Comparison of ENCODE assay signal across 11 cellular contexts in the genomic region with DNA sequence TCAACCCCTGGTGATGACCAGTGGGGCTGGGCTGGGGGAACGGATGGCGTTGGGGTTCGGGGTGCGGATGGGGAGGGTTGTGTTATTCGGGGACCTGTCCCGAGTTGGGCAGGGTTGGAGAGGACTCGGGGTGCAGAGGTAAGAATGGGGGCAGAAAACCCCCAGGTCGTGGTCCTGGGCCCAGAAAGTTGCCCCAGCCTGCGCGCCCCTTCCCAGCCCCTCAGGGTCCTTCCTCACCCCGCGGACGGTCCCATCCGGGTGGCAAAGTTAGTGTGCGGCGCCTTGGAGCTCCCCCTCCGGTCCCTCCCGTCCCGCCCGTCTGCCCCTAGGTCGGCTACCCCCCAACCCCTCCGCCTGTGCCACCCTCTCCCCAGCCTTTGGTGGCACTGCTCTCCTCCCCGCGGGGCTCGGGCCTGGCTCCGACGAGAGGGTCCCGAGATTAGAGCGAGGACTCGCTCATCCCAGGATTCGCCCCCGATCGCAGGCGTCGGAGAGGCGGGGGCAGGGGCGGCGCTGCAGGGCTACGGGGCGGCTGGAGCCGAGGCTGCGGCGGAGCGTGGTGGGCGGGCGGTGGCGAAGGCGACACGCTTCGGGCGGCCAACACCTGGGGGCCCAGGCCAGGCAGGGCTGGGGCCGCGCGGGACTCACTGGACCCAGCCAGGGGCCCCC. TPM values are rescaled to one million over a fixed set of nuclear protein-coding genes. Genes with fewer than 3 reads are reported as not detected.
DNase-seq lines count a peak whose midpoint lies in the region; ATAC-seq and TF ChIP-seq lines count a peak whose summit lies in the region.
"Had no signal": no experiment of that assay in that cellular context is flagged by ENCODE, and none has a peak within 500 bp of the region (broad histone marks: within the 10 kb centered on the region; RNA-seq: fewer than 3 reads in every experiment).

No MANE protein-coding gene starts in this region.

- no peak overlapping the region for H3K4me3 Mint-ChIP-seq in activated CD8-positive, alpha-beta memory T cell treated with anti-CD3 and anti-CD28 coated beads, Interleukin-2, amount 10 ng/mL, durations not matched to agents 7 days and 5 days

- peak; percentile 63 for DNase-seq in activated CD8-positive, alpha-beta memory T cell treated with anti-CD3 and anti-CD28 coated beads for 24 hours
- DNase-seq in activated CD8-positive, alpha-beta memory T cell treated with anti-CD3 and anti-CD28 coated beads, Interleukin-2, amount 10 ng/mL, durations not matched to agents 7 days and 5 days, result no peak
- no peak for DNase-seq in iPS DF 6.9 (ENCODE audit: low read depth, low spot score)
- no peak for DNase-seq in thoracic aorta (ENCODE audit: low spot score)
- no peak for DNase-seq in SIG-M5 (lab: John Stamatoyannopoulos, UW)
- no peak for DNase-seq in Karpas-422
- DNase-seq in left cardiac atrium, result no peak
- DNase-seq: cerebellar nuclear complex, spleen had no signal

- H3K27me3 Mint-ChIP-seq in activated CD8-positive, alpha-beta memory T cell treated with anti-CD3 and anti-CD28 coated beads, Interleukin-2, amount 10 ng/mL, durations not matched to agents 7 days and 5 days, result peaks cover 41% of the 10 kb centered on the region

- no peaks in the 10 kb centered on the region for H3K9me2 ChIP-seq in Karpas-422 (replicated peaks; ENCODE audit: insufficient read depth, low read length)

- H3K36me3 ChIP-seq in iPS DF 6.9 (ENCODE audit: control insufficient read depth, insufficient read depth, low read length) (0 out of 2 replicates have a peak, but pooled peaks cover 2% of the 10 kb centered on the region), thoracic aorta (no peaks in the 10 kb centered on the region), Karpas-422 (ENCODE audit: insufficient read depth, low read length) (no peaks in the 10 kb centered on the region)
- H3K36me3 ChIP-seq: spleen, upper lobe of left lung had no signal

- WGBS in iPS DF 6.9 (ENCODE audit: insufficient coverage, insufficient read length), result no CpG with 5 or more reads among the region's 54 CpGs

- H3K27ac Mint-ChIP-seq in activated CD8-positive, alpha-beta memory T cell treated with anti-CD3 and anti-CD28 coated beads, Interleukin-2, amount 10 ng/mL, durations not matched to agents 7 days and 5 days, result no peak overlapping the region

- H3K9me3 ChIP-seq in iPS DF 6.9 (ENCODE audit: control insufficient read depth, insufficient read depth, low read length), result no peaks in the 10 kb centered on the region
- H3K9me3 ChIP-seq in thoracic aorta, result no peaks in the 10 kb centered on the region
- no peaks in the 10 kb centered on the region for H3K9me3 ChIP-seq in Karpas-422 (ENCODE audit: low read length)
- H3K9me3 ChIP-seq: upper lobe of left lung had no signal

- TF ChIP-seq CTCF in VCaP (conservative IDR thresholded peaks at IDR 0.05) (0 out of 2 replicates have a peak, but pooled peaks have one; percentile 9), thoracic aorta (IDR thresholded peaks at IDR 0.05) (no peak)

- H4K20me1 ChIP-seq in Karpas-422 (ENCODE audit: insufficient read depth, low read depth, low read length), result no peaks in the 10 kb centered on the region

- H3K4me2 ChIP-seq in Karpas-422 (ENCODE audit: low read depth, low read length, poor library complexity, severe bottlenecking), result no peak overlapping the region

- H3K27ac ChIP-seq in VCaP (peak overlapping the region; percentile 78; the same call in 1 of the 2 replicates), iPS DF 6.9 (ENCODE audit: low read length) (no peak overlapping the region), thoracic aorta (no peak overlapping the region), Karpas-422 (ENCODE audit: low read length) (no peak overlapping the region)
- H3K27ac ChIP-seq: spleen had no signal

- no peak overlapping the region for H3K9ac ChIP-seq in Karpas-422 (ENCODE audit: low read length)

- peaks cover 3% of the 10 kb centered on the region; the same call in 1 of the 2 replicates for H3K27me3 ChIP-seq in iPS DF 6.9 (ENCODE audit: control insufficient read depth, insufficient read depth, low read length)
- peaks cover 23% of the 10 kb centered on the region for H3K27me3 ChIP-seq in thoracic aorta (replicated peaks; ENCODE audit: insufficient read depth)
- no peaks in the 10 kb centered on the region for H3K27me3 ChIP-seq in Karpas-422 (ENCODE audit: low read length)

- intact Hi-C loops in left cardiac atrium (cut with DNase I), result loop anchor here (2.0 kb wide), 1 partner anchor 187 kb away; no protein-coding TSS in a partner anchor

- H3K4me3 ChIP-seq in iPS DF 6.9 (ENCODE audit: low read length) (peak overlapping the region; percentile 59; the same call in 1 of the 2 replicates), thoracic aorta (peak overlapping the region; percentile 58), Karpas-422 (ENCODE audit: low read length) (no peak overlapping the region)

- no peaks in the 10 kb centered on the region; the same call in 1 of the 2 replicates for H3K4me1 ChIP-seq in iPS DF 6.9 (ENCODE audit: control insufficient read depth, insufficient read depth, low read length)
- H3K4me1 ChIP-seq in thoracic aorta (ENCODE audit: control insufficient read depth in 1 of 2, low read depth in 2 of 2), result peaks cover 7 to 18% of the 10 kb centered on the region in 2 donors
- peaks cover 16% of the 10 kb centered on the region for H3K4me1 ChIP-seq in Karpas-422 (ENCODE audit: low read length)

- no peak for ATAC-seq in activated CD8-positive, alpha-beta memory T cell treated with anti-CD3 and anti-CD28 coated beads, Interleukin-2, amount 10 ng/mL, durations not matched to agents 7 days and 5 days
- no peak for ATAC-seq in thoracic aorta (ENCODE audit: insufficient number of reproducible peaks, low FRiP score, low read depth)
- no peak for ATAC-seq in left cardiac atrium

- CTCF ChIA-PET in activated CD8-positive, alpha-beta memory T cell treated with anti-CD3 and anti-CD28 coated beads, Interleukin-2, amount 10 ng/mL, durations not matched to agents 7 days and 5 days (lab: Charles Lee), result interaction anchor here (1.3 to 6.2 kb wide), 5 partner anchors 62 to 197 kb away, joined by 4 to 121 read pairs (median 5); no protein-coding TSS in a partner anchor

- H3K9me3 Mint-ChIP-seq in activated CD8-positive, alpha-beta memory T cell treated with anti-CD3 and anti-CD28 coated beads, Interleukin-2, amount 10 ng/mL, durations not matched to agents 7 days and 5 days (ENCODE audit: low read depth), result no peaks in the 10 kb centered on the region

- H3K79me2 ChIP-seq in Karpas-422 (ENCODE audit: low read length), result no peaks in the 10 kb centered on the region

- H2AFZ ChIP-seq in Karpas-422 (ENCODE audit: low read length), result no peak overlapping the region

- peaks cover 13% of the 10 kb centered on the region for H3K4me1 Mint-ChIP-seq in activated CD8-positive, alpha-beta memory T cell treated with anti-CD3 and anti-CD28 coated beads, Interleukin-2, amount 10 ng/mL, durations not matched to agents 7 days and 5 days

- H3K36me3 Mint-ChIP-seq in activated CD8-positive, alpha-beta memory T cell treated with anti-CD3 and anti-CD28 coated beads, Interleukin-2, amount 10 ng/mL, durations not matched to agents 7 days and 5 days, result no peaks in the 10 kb centered on the region

RNA-seq across cellular contexts. Expression of a gene that starts 1.1 kb away (rescaled TPM):
- total RNA-seq in activated CD8-positive, alpha-beta memory T cell treated with anti-CD3 and anti-CD28 coated beads, Interleukin-2, amount 10 ng/mL, durations not matched to agents 7 days and 5 days, result under 1 TPM; 0.18 to 0.68 TPM
- under 1 TPM in 1 of 2 donors, not detected in 1; 0.14 TPM for total RNA-seq in thoracic aorta
- total RNA-seq in Karpas-422 (2014; rRNA removed; shearing (Covaris generic); ENCODE audit: low replicate concordance), result not detected in 2 replicates
- under 1 TPM; 0.15 to 0.21 TPM for total RNA-seq in left cardiac atrium
